In the genomic region with DNA sequence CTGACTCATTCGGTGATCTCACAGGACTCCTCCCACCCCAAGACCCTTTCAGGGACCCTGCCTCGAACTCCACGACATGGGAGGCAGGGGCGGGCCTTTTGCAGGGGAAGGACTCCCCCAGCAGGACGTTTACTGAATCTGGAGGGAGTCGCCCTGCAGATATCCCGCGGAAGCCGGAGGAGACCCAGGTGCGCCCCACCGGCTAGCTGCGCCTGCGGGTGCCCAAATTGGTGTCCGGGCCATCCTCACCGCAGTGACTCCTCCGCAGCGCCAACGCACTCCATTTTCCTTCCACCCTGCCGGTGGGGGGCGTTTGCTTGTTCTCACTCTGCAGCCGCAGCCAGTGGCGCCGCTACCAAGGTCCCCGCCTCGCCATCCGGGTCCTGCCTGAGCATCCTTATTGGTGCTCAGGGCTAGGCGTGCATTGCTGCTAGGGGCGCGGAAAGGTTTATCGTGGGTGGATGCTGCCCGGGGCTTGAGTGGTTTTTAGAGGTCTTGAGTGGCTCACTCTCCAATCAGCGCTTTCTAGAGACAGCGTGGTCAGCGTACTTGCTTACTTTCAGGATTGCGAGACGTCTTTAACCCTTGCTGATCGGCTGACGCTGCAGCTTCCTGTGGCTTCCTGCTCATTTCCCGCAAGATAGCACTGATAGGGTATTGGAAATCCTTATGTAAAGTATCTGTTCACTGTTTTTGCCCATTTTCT, we compare ENCODE assay signal across 2 cellular contexts.
TF ChIP-seq lines count a peak whose summit lies in the region.

No MANE protein-coding gene starts in this region.

TF ChIP-seq in A549, 52 proteins besides CTCF, POLR2A, EP300 and RAD21:
- no peak for TF ChIP-seq HOXA7 (CRISPR knock-in tag; IDR thresholded peaks at IDR 0.05)
- TF ChIP-seq, protein P1, sequence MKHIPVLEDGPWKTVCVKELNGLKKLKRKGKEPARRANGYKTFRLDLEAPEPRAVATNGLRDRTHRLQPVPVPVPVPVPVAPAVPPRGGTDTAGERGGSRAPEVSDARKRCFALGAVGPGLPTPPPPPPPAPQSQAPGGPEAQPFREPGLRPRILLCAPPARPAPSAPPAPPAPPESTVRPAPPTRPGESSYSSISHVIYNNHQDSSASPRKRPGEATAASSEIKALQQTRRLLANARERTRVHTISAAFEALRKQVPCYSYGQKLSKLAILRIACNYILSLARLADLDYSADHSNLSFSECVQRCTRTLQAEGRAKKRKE (CRISPR knock-in tag; IDR thresholded peaks at IDR 0.05; ENCODE audit: low read depth), result no peak
- TF ChIP-seq, protein P2, sequence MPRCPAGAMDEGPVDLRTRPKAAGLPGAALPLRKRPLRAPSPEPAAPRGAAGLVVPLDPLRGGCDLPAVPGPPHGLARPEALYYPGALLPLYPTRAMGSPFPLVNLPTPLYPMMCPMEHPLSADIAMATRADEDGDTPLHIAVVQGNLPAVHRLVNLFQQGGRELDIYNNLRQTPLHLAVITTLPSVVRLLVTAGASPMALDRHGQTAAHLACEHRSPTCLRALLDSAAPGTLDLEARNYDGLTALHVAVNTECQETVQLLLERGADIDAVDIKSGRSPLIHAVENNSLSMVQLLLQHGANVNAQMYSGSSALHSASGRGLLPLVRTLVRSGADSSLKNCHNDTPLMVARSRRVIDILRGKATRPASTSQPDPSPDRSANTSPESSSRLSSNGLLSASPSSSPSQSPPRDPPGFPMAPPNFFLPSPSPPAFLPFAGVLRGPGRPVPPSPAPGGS (IDR thresholded peaks at IDR 0.05), result peak; percentile 37; the same call in 1 of the 3 replicates
- TF ChIP-seq ZSCAN20 (CRISPR knock-in tag; IDR thresholded peaks at IDR 0.05), result no peak
- TF ChIP-seq RFX5 (IDR thresholded peaks at IDR 0.05), result peak; percentile 89
- peak; percentile 37; the same call in 2 of the 3 replicates for TF ChIP-seq SMC3 (IDR thresholded peaks at IDR 0.05)
- peak; percentile 40 for TF ChIP-seq MAFK (IDR thresholded peaks at IDR 0.05; ENCODE audit: partially characterized antibody)
- TF ChIP-seq, protein P3, sequence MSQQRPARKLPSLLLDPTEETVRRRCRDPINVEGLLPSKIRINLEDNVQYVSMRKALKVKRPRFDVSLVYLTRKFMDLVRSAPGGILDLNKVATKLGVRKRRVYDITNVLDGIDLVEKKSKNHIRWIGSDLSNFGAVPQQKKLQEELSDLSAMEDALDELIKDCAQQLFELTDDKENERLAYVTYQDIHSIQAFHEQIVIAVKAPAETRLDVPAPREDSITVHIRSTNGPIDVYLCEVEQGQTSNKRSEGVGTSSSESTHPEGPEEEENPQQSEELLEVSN (IDR thresholded peaks at IDR 0.05; ENCODE audit: borderline replicate concordance, low read depth), result 0 out of 2 replicates have a peak, but pooled peaks have one; percentile 30
- TF ChIP-seq, protein P4, sequence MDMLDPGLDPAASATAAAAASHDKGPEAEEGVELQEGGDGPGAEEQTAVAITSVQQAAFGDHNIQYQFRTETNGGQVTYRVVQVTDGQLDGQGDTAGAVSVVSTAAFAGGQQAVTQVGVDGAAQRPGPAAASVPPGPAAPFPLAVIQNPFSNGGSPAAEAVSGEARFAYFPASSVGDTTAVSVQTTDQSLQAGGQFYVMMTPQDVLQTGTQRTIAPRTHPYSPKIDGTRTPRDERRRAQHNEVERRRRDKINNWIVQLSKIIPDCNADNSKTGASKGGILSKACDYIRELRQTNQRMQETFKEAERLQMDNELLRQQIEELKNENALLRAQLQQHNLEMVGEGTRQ (IDR thresholded peaks at IDR 0.05), result no peak
- TF ChIP-seq ZFP36 (IDR thresholded peaks at IDR 0.05; ENCODE audit: borderline replicate concordance, partially characterized antibody), result no peak
- TF ChIP-seq MYC (IDR thresholded peaks at IDR 0.05; ENCODE audit: borderline replicate concordance, low read length), result no peak
- peak; percentile 13; the same call in 1 of the 2 replicates for TF ChIP-seq PHF8 (IDR thresholded peaks at IDR 0.05; ENCODE audit: borderline replicate concordance, low read depth)
- no peak for TF ChIP-seq NPAS2 (CRISPR knock-in tag; IDR thresholded peaks at IDR 0.05; ENCODE audit: borderline replicate concordance)
- TF ChIP-seq, protein P5, sequence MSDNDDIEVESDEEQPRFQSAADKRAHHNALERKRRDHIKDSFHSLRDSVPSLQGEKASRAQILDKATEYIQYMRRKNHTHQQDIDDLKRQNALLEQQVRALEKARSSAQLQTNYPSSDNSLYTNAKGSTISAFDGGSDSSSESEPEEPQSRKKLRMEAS (IDR thresholded peaks at IDR 0.05), result peak; percentile 73

TF ChIP-seq in H1, 55 proteins besides CTCF, POLR2A, EP300 and RAD21 (continues in another document):
- TF ChIP-seq MAFK (IDR thresholded peaks at IDR 0.05; ENCODE audit: low read depth, low read length), result no peak
- TF ChIP-seq TBP (IDR thresholded peaks at IDR 0.05; ENCODE audit: low read depth, low read length), result no peak; the same call in 1 of the 2 replicates
- TF ChIP-seq SP1 (IDR thresholded peaks at IDR 0.05; ENCODE audit: low read depth, low read length), result no peak
- no peak for TF ChIP-seq CBX5 (IDR thresholded peaks at IDR 0.05; ENCODE audit: low read depth, low read length)
- TF ChIP-seq, protein P5 (IDR thresholded peaks at IDR 0.05), result no peak; the same call in 1 of the 2 replicates
- TF ChIP-seq SIX5 (IDR thresholded peaks at IDR 0.05; ENCODE audit: low read depth, low read length), result no peak
- TF ChIP-seq CHD2 (IDR thresholded peaks at IDR 0.05; ENCODE audit: low read length), result no peak
- 0 out of 2 replicates have a peak, but pooled peaks have one; percentile 36 for TF ChIP-seq RFX5 (IDR thresholded peaks at IDR 0.05; ENCODE audit: borderline replicate concordance, low read depth, low read length)
- TF ChIP-seq BACH1 (IDR thresholded peaks at IDR 0.05; ENCODE audit: low read length), result peak; percentile 53; the same call in 1 of the 2 replicates
- no peak for TF ChIP-seq TEAD4 (IDR thresholded peaks at IDR 0.05; ENCODE audit: low read depth, low read length)
- no peak for TF ChIP-seq GABPA (IDR thresholded peaks at IDR 0.05; ENCODE audit: borderline replicate concordance, insufficient read depth, low read length)
- peak; percentile 65 for TF ChIP-seq ASH2L (IDR thresholded peaks at IDR 0.05; ENCODE audit: low read length)
- no peak for TF ChIP-seq BCL11A (IDR thresholded peaks at IDR 0.05; ENCODE audit: low read depth in 2 of 2, low read length in 2 of 2)
- TF ChIP-seq SIN3A (conservative IDR thresholded peaks at IDR 0.05 in 1 of 2, IDR thresholded peaks at IDR 0.05 in 1 of 2; ENCODE audit: low read depth in 1 of 2, low read length in 2 of 2), result 0 out of 4 replicates have a peak, but pooled peaks of 1 of the 2 experiments have one; percentile 29
- TF ChIP-seq CBX8 (IDR thresholded peaks at IDR 0.05; ENCODE audit: borderline replicate concordance, low read depth, low read length), result no peak
- TF ChIP-seq CEBPB (IDR thresholded peaks at IDR 0.05; ENCODE audit: low read depth, low read length), result no peak
- no peak for TF ChIP-seq JUN (IDR thresholded peaks at IDR 0.05; ENCODE audit: low read depth, low read length)
- TF ChIP-seq SRF (IDR thresholded peaks at IDR 0.05; ENCODE audit: low read depth, low read length), result no peak
- peak; percentile 34; the same call in 1 of the 2 replicates for TF ChIP-seq CREB1 (IDR thresholded peaks at IDR 0.05)
- TF ChIP-seq POU5F1 (IDR thresholded peaks at IDR 0.05; ENCODE audit: low read depth, low read length), result no peak
- TF ChIP-seq, protein P6, sequence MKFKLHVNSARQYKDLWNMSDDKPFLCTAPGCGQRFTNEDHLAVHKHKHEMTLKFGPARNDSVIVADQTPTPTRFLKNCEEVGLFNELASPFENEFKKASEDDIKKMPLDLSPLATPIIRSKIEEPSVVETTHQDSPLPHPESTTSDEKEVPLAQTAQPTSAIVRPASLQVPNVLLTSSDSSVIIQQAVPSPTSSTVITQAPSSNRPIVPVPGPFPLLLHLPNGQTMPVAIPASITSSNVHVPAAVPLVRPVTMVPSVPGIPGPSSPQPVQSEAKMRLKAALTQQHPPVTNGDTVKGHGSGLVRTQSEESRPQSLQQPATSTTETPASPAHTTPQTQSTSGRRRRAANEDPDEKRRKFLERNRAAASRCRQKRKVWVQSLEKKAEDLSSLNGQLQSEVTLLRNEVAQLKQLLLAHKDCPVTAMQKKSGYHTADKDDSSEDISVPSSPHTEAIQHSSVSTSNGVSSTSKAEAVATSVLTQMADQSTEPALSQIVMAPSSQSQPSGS (IDR thresholded peaks at IDR 0.05; ENCODE audit: low read length), result no peak
- peak; percentile 57; the same call in 1 of the 2 replicates for TF ChIP-seq PHF8 (conservative IDR thresholded peaks at IDR 0.05; ENCODE audit: low read depth, low read length)
- no peak for TF ChIP-seq TCF12 (IDR thresholded peaks at IDR 0.05; ENCODE audit: low read depth, low read length)
- TF ChIP-seq, protein P3 (IDR thresholded peaks at IDR 0.05), result peak; percentile 46
- no peak for TF ChIP-seq BRCA1 (IDR thresholded peaks at IDR 0.05; ENCODE audit: low read depth, low read length)
- no peak for TF ChIP-seq NANOG (IDR thresholded peaks at IDR 0.05; ENCODE audit: insufficient read depth, low read depth, low read length, poor library complexity, severe bottlenecking)
- no peak for TF ChIP-seq POLR2AphosphoS5 (IDR thresholded peaks at IDR 0.05; ENCODE audit: low read depth, low read length)
- TF ChIP-seq NRF1 (IDR thresholded peaks at IDR 0.05; ENCODE audit: low read depth, low read length), result no peak
- peak; percentile 54 for TF ChIP-seq RBBP5 (IDR thresholded peaks at IDR 0.05; ENCODE audit: borderline replicate concordance, low read depth, low read length)
- peak; percentile 79 for TF ChIP-seq YY1 (IDR thresholded peaks at IDR 0.05; ENCODE audit: low read depth, low read length)
- TF ChIP-seq KDM1A (IDR thresholded peaks at IDR 0.05; ENCODE audit: borderline replicate concordance, low read length), result peak; percentile 24; the same call in 1 of the 2 replicates
- no peak for TF ChIP-seq JUND (IDR thresholded peaks at IDR 0.05; ENCODE audit: low read length)
- TF ChIP-seq RXRA (IDR thresholded peaks at IDR 0.05; ENCODE audit: insufficient read depth, low read depth, low read length), result no peak
- no peak for TF ChIP-seq ZNF274 (IDR thresholded peaks at IDR 0.05; ENCODE audit: borderline replicate concordance, extremely low read depth, low read length)
